Comparison of ENCODE assay signal across 1 cellular context in the genomic region with DNA sequence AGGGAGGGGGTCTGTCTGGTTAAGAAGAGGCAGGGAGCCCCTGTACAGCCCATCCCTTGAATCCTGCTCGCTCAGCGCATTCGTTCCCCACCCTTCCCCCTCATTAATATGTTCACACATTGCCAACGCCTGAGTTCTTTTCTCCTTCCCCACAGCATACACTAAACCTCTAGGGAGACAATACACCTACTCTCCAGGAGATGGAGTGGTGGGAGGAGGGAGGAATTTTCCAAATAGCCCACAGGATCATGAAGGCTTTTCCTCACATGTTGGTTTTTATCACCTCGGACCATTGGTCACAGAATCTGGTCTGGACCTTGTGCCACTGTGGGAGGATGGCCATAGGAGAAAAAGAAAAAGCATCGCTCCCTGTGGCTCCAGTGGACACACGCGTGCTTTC.
TF ChIP-seq lines count a peak whose summit lies in the region.

No MANE protein-coding gene starts in this region.

TF ChIP-seq in HEK293, 187 proteins besides CTCF, POLR2A, EP300 and RAD21 (continued from another document):
- TF ChIP-seq PRDM10 (tag by site-specific recombination; IDR thresholded peaks at IDR 0.05) (no peak), TCF7L2 (IDR thresholded peaks at IDR 0.05; ENCODE audit: borderline replicate concordance, low read depth, low read length) (no peak), ZNF664 (tag by site-specific recombination; IDR thresholded peaks at IDR 0.05) (no peak), ZNF354C (tag by site-specific recombination; IDR thresholded peaks at IDR 0.05; ENCODE audit: borderline replicate concordance, low read depth) (no peak), ZFHX2 (tag by site-specific recombination; conservative IDR thresholded peaks at IDR 0.05) (peak; percentile 71)
